23 cellular contexts compared by ENCODE assay signal in genomic region chr10:133206311-133207040, GRCh38. TPM values are rescaled to one million over a fixed set of nuclear protein-coding genes. Genes with fewer than 3 reads are reported as not detected.
DNase-seq lines count a peak whose midpoint lies in the region; ATAC-seq, FAIRE-seq and TF ChIP-seq lines count a peak whose summit lies in the region.
"Had no signal": no experiment of that assay in that cellular context is flagged by ENCODE, and none has a peak within 500 bp of the region (broad histone marks: within the 10 kb centered on the region; RNA-seq: fewer than 3 reads in every experiment).

No MANE protein-coding gene starts in this region.

- TF ChIP-seq CTCF in WTC11 (IDR thresholded peaks at IDR 0.05) (no peak), kidney (IDR thresholded peaks at IDR 0.05; ENCODE audit: borderline replicate concordance, extremely low read depth, insufficient read depth) (no peak), lower leg skin (IDR thresholded peaks at IDR 0.05) (no peak), brain microvascular endothelial cell (IDR thresholded peaks at IDR 0.05; ENCODE audit: low read depth, low read length, missing control alignments) (no peak)

- FAIRE-seq in kidney (lab: Jason Lieb, UNC), result no peak
- FAIRE-seq: A549, G401.6, GM12892, H54 had no signal

- H3K4me1 ChIP-seq in right cardiac atrium (ENCODE audit: control insufficient read depth, insufficient read depth, low read length), result no peaks in the 10 kb centered on the region
- H3K4me1 ChIP-seq in kidney (ENCODE audit: control insufficient read depth in 1 of 2, insufficient read depth in 1 of 2, low read depth in 1 of 2, low read length in 2 of 2), result no peaks in the 10 kb centered on the region
- H3K4me1 ChIP-seq: A549, BE2C, Caco-2, HAP-1 had no signal

- H3K27ac Mint-ChIP-seq in WTC11, result peak overlapping the region; percentile 19; the same call in 1 of the 2 replicates
- H3K27ac Mint-ChIP-seq: CD4-positive, CD25-positive, alpha-beta regulatory T cell; CD8-positive, alpha-beta T cell; GM23338 had no signal

- DNase-seq in right cardiac atrium, result peak in 2 of 3 donors; percentile 35 to 37
- DNase-seq in left ventricle myocardium superior, result no peak
- DNase-seq in WTC11 (ENCODE audit: low spot score), result no peak
- peak; percentile 42 for DNase-seq in kidney
- DNase-seq in NCI-H187 (lab: John Stamatoyannopoulos, UW), result no peak
- no peak for DNase-seq in lower leg skin (ENCODE audit: low spot score in 2 of 2)
- no peak for DNase-seq in brain microvascular endothelial cell
- DNase-seq: 8988T; ACHN; AML-193; BE2C; Caco-2; CD4-positive, CD25-positive, alpha-beta regulatory T cell; DMS153; DND-41 had no signal

- H3K9me3 Mint-ChIP-seq in WTC11, result no peaks in the 10 kb centered on the region
- H3K9me3 Mint-ChIP-seq: CD4-positive, CD25-positive, alpha-beta regulatory T cell; CD8-positive, alpha-beta T cell; GM23338 had no signal

- ATAC-seq in right cardiac atrium, result peak in 1 of 2 donors; percentile 17
- ATAC-seq in left ventricle myocardium superior, result no peak
- no peak for ATAC-seq in WTC11
- ATAC-seq: A549; CD8-positive, alpha-beta T cell; GM23338 had no signal

- H3K4me3 Mint-ChIP-seq in WTC11, result no peak overlapping the region
- H3K4me3 Mint-ChIP-seq: CD4-positive, CD25-positive, alpha-beta regulatory T cell; CD8-positive, alpha-beta T cell; GM23338 had no signal

- CTCF ChIA-PET in WTC11 (lab: Charles Lee), result interaction anchor here (1.7 to 2.0 kb wide), 2 partner anchors 9 to 10 kb away, joined by 3 to 7 read pairs; no protein-coding TSS in a partner anchor

- WGBS in right cardiac atrium, result 84% methylated on average over 17 of the region's 17 CpGs
- WGBS in lower leg skin, 2 donors, result 70 to 71% methylated on average over 17 of the region's 17 CpGs

- H3K27me3 ChIP-seq in right cardiac atrium (ENCODE audit: control insufficient read depth, insufficient read depth), result no peaks in the 10 kb centered on the region
- H3K27me3 ChIP-seq in brain microvascular endothelial cell (replicated peaks), result no peaks in the 10 kb centered on the region

- no peaks in the 10 kb centered on the region for H3K36me3 Mint-ChIP-seq in WTC11
- H3K36me3 Mint-ChIP-seq: CD4-positive, CD25-positive, alpha-beta regulatory T cell; CD8-positive, alpha-beta T cell had no signal

- no peak overlapping the region for H3K9ac ChIP-seq in kidney (ENCODE audit: low read length in 2 of 2)

- H3K4me3 ChIP-seq in right cardiac atrium (ENCODE audit: low read length) (no peak overlapping the region), kidney (ENCODE audit: low read length in 2 of 2) (no peak overlapping the region), lower leg skin (ENCODE audit: low read depth, poor library complexity, severe bottlenecking) (no peak overlapping the region), brain microvascular endothelial cell (ENCODE audit: low read depth, low read length) (no peak overlapping the region)
- H3K4me3 ChIP-seq: A549, GM23338, HAP-1 had no signal

- no peaks in the 10 kb centered on the region for H3K27me3 Mint-ChIP-seq in WTC11 (ENCODE audit: low read depth)
- H3K27me3 Mint-ChIP-seq: CD4-positive, CD25-positive, alpha-beta regulatory T cell had no signal

- in situ Hi-C loops in brain microvascular endothelial cell (cut with HindIII; ENCODE audit: low pct_ligation_motif_present, low sequenced_read_pairs), result no loop called here

- intact Hi-C loops in right cardiac atrium (cut with DNase I), result no loop called here
- intact Hi-C loops in left ventricle myocardium superior (cut with micrococcal nuclease), result no loop called here
- intact Hi-C loops in kidney (cut with DNase I), result no loop called here
- intact Hi-C loops in lower leg skin (cut with DNase I; ENCODE audit: low total_unique reads), result no loop called here

- no peaks in the 10 kb centered on the region for H3K36me3 ChIP-seq in kidney (ENCODE audit: control insufficient read depth in 1 of 2, insufficient read depth in 2 of 2, low read length in 2 of 2)
- no peaks in the 10 kb centered on the region for H3K36me3 ChIP-seq in brain microvascular endothelial cell (replicated peaks)
- H3K36me3 ChIP-seq: BE2C, HAP-1 had no signal

- no peaks in the 10 kb centered on the region for H3K4me1 Mint-ChIP-seq in WTC11
- H3K4me1 Mint-ChIP-seq: CD4-positive, CD25-positive, alpha-beta regulatory T cell; GM23338 had no signal

- H3K27ac ChIP-seq in right cardiac atrium (ENCODE audit: low read length) (no peak overlapping the region), kidney (ENCODE audit: low read depth in 2 of 2, low read length in 2 of 2) (no peak overlapping the region), brain microvascular endothelial cell (no peak overlapping the region)
- H3K27ac ChIP-seq: A549, C4-2B had no signal

- POLR2A ChIA-PET in WTC11 (lab: Charles Lee), result no interaction called here

- H3K9me3 ChIP-seq in right cardiac atrium (ENCODE audit: control insufficient read depth, low read length) (no peaks in the 10 kb centered on the region), kidney (ENCODE audit: control insufficient read depth in 1 of 2, low read length in 2 of 2) (no peaks in the 10 kb centered on the region)
- H3K9me3 ChIP-seq: A549, BE2C, HAP-1 had no signal

- no peak for TF ChIP-seq POLR2A in lower leg skin (IDR thresholded peaks at IDR 0.05)

TF ChIP-seq in WTC11, 78 proteins besides CTCF, POLR2A, EP300 and RAD21:
- TF ChIP-seq CDX4 (CRISPR knock-in tag; IDR thresholded peaks at IDR 0.05; ENCODE audit: borderline replicate concordance) (no peak), MXD4 (CRISPR knock-in tag; IDR thresholded peaks at IDR 0.05; ENCODE audit: borderline replicate concordance) (no peak), ZBTB21 (CRISPR knock-in tag; IDR thresholded peaks at IDR 0.05; ENCODE audit: borderline replicate concordance) (no peak), ATF1 (CRISPR knock-in tag; IDR thresholded peaks at IDR 0.05) (no peak), ELF4 (CRISPR knock-in tag; IDR thresholded peaks at IDR 0.05; ENCODE audit: low read depth) (no peak)

RNA-seq across cellular contexts. Expression of gene UTF1, which starts 23.5 kb away (rescaled TPM):
- total RNA-seq in right cardiac atrium (not detected), left ventricle myocardium superior (not detected), WTC11 (2021) (140 to 196 TPM (median 143 TPM) in 3 replicates), kidney (not detected), lower leg skin (not detected)
- polyA plus RNA-seq in right cardiac atrium (not detected), kidney (ENCODE audit: insufficient read depth, low read depth, low replicate concordance) (not detected)
- total RNA-seq: Caco-2; CD4-positive, CD25-positive, alpha-beta regulatory T cell; CD8-positive, alpha-beta T cell had no signal
- polyA plus RNA-seq: A549; CD4-positive, CD25-positive, alpha-beta regulatory T cell had no signal

RNA-seq across cellular contexts. Expression of gene VENTX, which starts 31.2 kb away (rescaled TPM):
- total RNA-seq in right cardiac atrium (under 1 TPM; 0.45 to 0.89 (median 0.68) TPM), left ventricle myocardium superior (0.99 TPM), WTC11 (2021) (21.5 to 28.0 TPM (median 22.5 TPM) in 3 replicates), kidney (3.3 TPM), lower leg skin (under 1 TPM in 2 of 4 donors, not detected in 2; 0.42 to 0.65 TPM)
- polyA plus RNA-seq in right cardiac atrium (0.48 TPM), kidney (ENCODE audit: insufficient read depth, low read depth, low replicate concordance) (0.39 TPM)
- total RNA-seq: Caco-2; CD4-positive, CD25-positive, alpha-beta regulatory T cell; CD8-positive, alpha-beta T cell had no signal
- polyA plus RNA-seq: A549; CD4-positive, CD25-positive, alpha-beta regulatory T cell had no signal

RNA-seq across cellular contexts. Expression of gene KNDC1, which starts 46.5 kb away (rescaled TPM):
- total RNA-seq in right cardiac atrium (1 to 10 TPM in 2 of 4 donors, under 1 TPM in 2; 0.41 to 1.4 (median 0.91) TPM), left ventricle myocardium superior (0.20 TPM), WTC11 (2021) (25.7 to 26.8 TPM (median 26.6 TPM) in 3 replicates), kidney (8.7 TPM), lower leg skin (under 1 TPM; 0.19 to 0.59 (median 0.39) TPM)
- polyA plus RNA-seq in right cardiac atrium (0.23 TPM), kidney (ENCODE audit: insufficient read depth, low read depth, low replicate concordance) (0.43 TPM)
- total RNA-seq: CD8-positive, alpha-beta T cell had no signal
- polyA plus RNA-seq: CD4-positive, CD25-positive, alpha-beta regulatory T cell had no signal

Comparison
In these comparisons a context has a peak if more than half of its experiments do, and no peak if none do; other contexts are left out.
1. DNase-seq: peak in right cardiac atrium (2 of 3) and kidney (single experiment); none in left ventricle myocardium superior (single experiment), WTC11 (single experiment), NCI-H187 (0 of 2), lower leg skin (0 of 2) and brain microvascular endothelial cell (single experiment).
2. RNA of gene UTF1, which starts 23.5 kb away (total RNA-seq): 140 to 196 TPM in WTC11; not detected in kidney (single experiment), not detected in right cardiac atrium, not detected in left ventricle myocardium superior (single experiment) and not detected in lower leg skin; every median in the first group is over 100 times any median in the second.